Comparison of ENCODE assay signal across 38 cellular contexts in the genomic region with DNA sequence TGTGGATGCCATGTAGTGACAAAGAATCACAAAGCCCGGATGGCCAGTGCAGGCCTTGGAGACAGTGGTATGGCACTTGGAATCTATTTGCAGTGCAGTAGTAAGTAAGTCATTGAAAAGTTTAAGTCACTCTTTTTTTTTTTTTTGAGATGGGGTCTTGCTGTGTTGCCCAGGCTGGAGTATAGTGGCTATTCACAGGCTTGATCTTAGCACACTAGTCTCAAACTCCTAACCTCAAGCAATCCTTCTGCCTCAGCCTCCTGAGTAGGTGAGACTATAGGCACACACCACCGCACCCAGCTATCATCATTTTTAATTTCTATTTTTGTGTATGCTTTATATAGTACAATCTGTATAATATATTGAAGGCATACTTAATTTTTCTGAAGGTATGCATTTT. TPM values are rescaled to one million over a fixed set of nuclear protein-coding genes. Genes with fewer than 3 reads are reported as not detected.
"Had no signal": no experiment of that assay in that cellular context is flagged by ENCODE, and none has a peak within 500 bp of the region (broad histone marks: within the 10 kb centered on the region; RNA-seq: fewer than 3 reads in every experiment).

No MANE protein-coding gene starts in this region.

- H3K36me3 Mint-ChIP-seq: activated CD8-positive, alpha-beta memory T cell treated with anti-CD3 and anti-CD28 coated beads, Interleukin-2, amount 10 ng/mL, durations not matched to agents 7 days and 5 days had no signal

- H3K27me3 ChIP-seq: brain microvascular endothelial cell, MG63, Peyer's patch had no signal

- ATAC-seq: activated CD8-positive, alpha-beta memory T cell treated with anti-CD3 and anti-CD28 coated beads, Interleukin-2, amount 10 ng/mL, durations not matched to agents 7 days and 5 days; activated naive CD8-positive, alpha-beta T cell treated with anti-CD3 and anti-CD28 coated beads, Interleukin-2, amount 50 U/mL, for 24 hours; PC-3; Right ventricle myocardium inferior had no signal

- DNase-seq: activated CD4-positive, alpha-beta memory T cell treated with anti-CD3 and anti-CD28 coated beads, Interleukin-2, amount 10 ng/mL, durations not matched to agents 7 days and 5 days; activated CD4-positive, alpha-beta T cell treated with anti-CD3 and anti-CD28 coated beads for 4 hours; activated CD4-positive, alpha-beta T cell treated with anti-CD3 and anti-CD28 coated beads, Interleukin-2, amount 50 U/mL, for 1 hour; activated CD8-positive, alpha-beta memory T cell treated with anti-CD3 and anti-CD28 coated beads for 24 hours; activated CD8-positive, alpha-beta memory T cell treated with anti-CD3 and anti-CD28 coated beads, Interleukin-2, amount 10 ng/mL, durations not matched to agents 7 days and 5 days; activated CD8-positive, alpha-beta memory T cell treated with anti-CD3 and anti-CD28 coated beads, Interleukin-2, amount 50 U/mL, for 48 hours; activated effector memory CD4-positive, alpha-beta T cell treated with Interleukin-2 at 50 U/mL for 16 hours; activated naive CD4-positive, alpha-beta T cell treated with anti-CD3 and anti-CD28 coated beads, Interleukin-2, amount 10 ng/mL, durations not matched to agents 7 days and 5 days; activated naive CD8-positive, alpha-beta T cell treated with anti-CD3 and anti-CD28 coated beads, Interleukin-2, amount 50 U/mL, for 24 hours; activated T-cell treated with anti-CD3 and anti-CD28 coated beads, Interleukin-2, amount 50 U/mL, for 48 hours; anterior cingulate cortex; brain microvascular endothelial cell; central memory CD4-positive, alpha-beta T cell; Kasumi-1; KG1; MG63; NCI-H1048; NCI-H1105 treated with DMSO at 0.1 percent for 48 hours; NCI-H1436; NCI-H1694; NCI-H1930; NCI-H2081 treated with DMSO at 0.1 percent for 48 hours; NCI-H226; NCI-H510A; NCI-H526; NCI-H748 treated with DMSO at 0.1 percent for 48 hours; NK-92 treated with Interleukin-12 subunit alpha and Interleukin-12 subunit beta, amount 100 ng/mL, for 24 hours; PC-3; Peyer's patch; RPMI8226; SW 1271; T-helper 1 cell; T-helper 2 cell; T-helper 9 cell; WERI-Rb-1 had no signal

- H3K27ac ChIP-seq: brain microvascular endothelial cell, Peyer's patch, WERI-Rb-1 had no signal

- H3K9me3 ChIP-seq: MG63, Peyer's patch had no signal

- H3K4me3 Mint-ChIP-seq: activated CD4-positive, alpha-beta memory T cell treated with anti-CD3 and anti-CD28 coated beads, Interleukin-2, amount 10 ng/mL, durations not matched to agents 7 days and 5 days; activated CD8-positive, alpha-beta memory T cell treated with anti-CD3 and anti-CD28 coated beads, Interleukin-2, amount 10 ng/mL, durations not matched to agents 7 days and 5 days; activated naive CD4-positive, alpha-beta T cell treated with anti-CD3 and anti-CD28 coated beads, Interleukin-2, amount 10 ng/mL, durations not matched to agents 7 days and 5 days; activated naive CD8-positive, alpha-beta T cell; activated naive CD8-positive, alpha-beta T cell treated with anti-CD3 and anti-CD28 coated beads, Interleukin-2, amount 50 U/mL, for 24 hours had no signal

- H3K27ac Mint-ChIP-seq: activated CD4-positive, alpha-beta memory T cell treated with anti-CD3 and anti-CD28 coated beads, Interleukin-2, amount 10 ng/mL, durations not matched to agents 7 days and 5 days; activated CD8-positive, alpha-beta memory T cell treated with anti-CD3 and anti-CD28 coated beads, Interleukin-2, amount 10 ng/mL, durations not matched to agents 7 days and 5 days; activated naive CD4-positive, alpha-beta T cell treated with anti-CD3 and anti-CD28 coated beads, Interleukin-2, amount 10 ng/mL, durations not matched to agents 7 days and 5 days; activated naive CD8-positive, alpha-beta T cell; activated naive CD8-positive, alpha-beta T cell treated with anti-CD3 and anti-CD28 coated beads, Interleukin-2, amount 50 U/mL, for 24 hours had no signal

- H3K9me3 Mint-ChIP-seq: activated CD4-positive, alpha-beta memory T cell treated with anti-CD3 and anti-CD28 coated beads, Interleukin-2, amount 10 ng/mL, durations not matched to agents 7 days and 5 days; activated naive CD4-positive, alpha-beta T cell treated with anti-CD3 and anti-CD28 coated beads, Interleukin-2, amount 10 ng/mL, durations not matched to agents 7 days and 5 days; activated naive CD8-positive, alpha-beta T cell treated with anti-CD3 and anti-CD28 coated beads, Interleukin-2, amount 50 U/mL, for 24 hours had no signal

- H3K27me3 Mint-ChIP-seq: activated CD4-positive, alpha-beta memory T cell treated with anti-CD3 and anti-CD28 coated beads, Interleukin-2, amount 10 ng/mL, durations not matched to agents 7 days and 5 days; activated CD8-positive, alpha-beta memory T cell treated with anti-CD3 and anti-CD28 coated beads, Interleukin-2, amount 10 ng/mL, durations not matched to agents 7 days and 5 days; activated naive CD8-positive, alpha-beta T cell; activated naive CD8-positive, alpha-beta T cell treated with anti-CD3 and anti-CD28 coated beads, Interleukin-2, amount 50 U/mL, for 24 hours had no signal

- H3K36me3 ChIP-seq: brain microvascular endothelial cell, MG63, Peyer's patch had no signal

- H3K4me3 ChIP-seq: MG63, Peyer's patch had no signal

RNA-seq across cellular contexts. Expression of a gene that starts 21.5 kb away (rescaled TPM):
- total RNA-seq: activated CD4-positive, alpha-beta memory T cell treated with anti-CD3 and anti-CD28 coated beads, Interleukin-2, amount 10 ng/mL, durations not matched to agents 7 days and 5 days; activated CD8-positive, alpha-beta memory T cell treated with anti-CD3 and anti-CD28 coated beads, Interleukin-2, amount 10 ng/mL, durations not matched to agents 7 days and 5 days; cerebellum; PC-3; Peyer's patch; Right ventricle myocardium inferior had no signal
